Comparison of ENCODE assay signal across 1 cellular context in the genomic region with DNA sequence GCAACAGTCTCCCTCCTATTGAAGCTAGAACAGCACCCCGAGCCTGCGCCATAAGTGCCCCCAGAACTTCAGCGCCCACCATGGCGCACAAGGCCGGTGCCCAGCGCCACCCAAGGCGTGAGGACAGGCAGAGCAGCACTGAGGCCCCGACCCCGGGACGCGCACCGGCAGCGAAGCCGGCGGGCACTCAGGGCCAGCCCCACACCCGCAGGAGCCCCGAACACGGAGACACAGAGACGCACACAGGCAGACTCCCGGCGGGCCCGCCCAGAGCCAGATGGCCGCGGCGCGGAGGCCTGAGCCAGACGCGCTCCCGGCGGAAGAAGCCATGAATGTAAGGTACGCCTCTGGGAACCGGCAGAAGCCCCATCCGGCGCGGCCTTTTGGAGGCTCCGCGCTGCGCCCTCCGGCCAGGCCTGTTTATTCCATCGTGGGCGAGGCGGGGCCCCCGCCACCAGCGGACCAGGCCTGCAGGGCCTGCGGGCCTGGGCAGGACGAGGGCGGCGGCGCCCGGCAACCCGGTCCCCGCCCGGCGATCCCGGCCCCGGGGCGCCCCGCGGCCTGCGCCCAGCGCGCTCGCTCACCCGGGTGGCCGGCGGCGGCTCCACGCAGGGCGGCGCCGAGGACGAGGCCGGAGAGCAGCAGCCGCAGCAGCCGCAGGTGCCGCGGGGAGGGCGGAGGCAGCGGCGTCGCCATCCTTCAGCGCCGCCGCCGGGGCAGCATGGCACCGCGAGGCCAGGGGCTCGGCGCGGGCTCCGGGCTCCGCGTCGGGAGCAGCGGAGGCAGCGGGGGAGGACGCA.
TF ChIP-seq lines count a peak whose summit lies in the region.

No MANE protein-coding gene starts in this region.

TF ChIP-seq in A549, 52 proteins besides CTCF, POLR2A, EP300 and RAD21:
- no peak for TF ChIP-seq PHF8 (IDR thresholded peaks at IDR 0.05; ENCODE audit: borderline replicate concordance, low read depth)
- TF ChIP-seq, protein P1, sequence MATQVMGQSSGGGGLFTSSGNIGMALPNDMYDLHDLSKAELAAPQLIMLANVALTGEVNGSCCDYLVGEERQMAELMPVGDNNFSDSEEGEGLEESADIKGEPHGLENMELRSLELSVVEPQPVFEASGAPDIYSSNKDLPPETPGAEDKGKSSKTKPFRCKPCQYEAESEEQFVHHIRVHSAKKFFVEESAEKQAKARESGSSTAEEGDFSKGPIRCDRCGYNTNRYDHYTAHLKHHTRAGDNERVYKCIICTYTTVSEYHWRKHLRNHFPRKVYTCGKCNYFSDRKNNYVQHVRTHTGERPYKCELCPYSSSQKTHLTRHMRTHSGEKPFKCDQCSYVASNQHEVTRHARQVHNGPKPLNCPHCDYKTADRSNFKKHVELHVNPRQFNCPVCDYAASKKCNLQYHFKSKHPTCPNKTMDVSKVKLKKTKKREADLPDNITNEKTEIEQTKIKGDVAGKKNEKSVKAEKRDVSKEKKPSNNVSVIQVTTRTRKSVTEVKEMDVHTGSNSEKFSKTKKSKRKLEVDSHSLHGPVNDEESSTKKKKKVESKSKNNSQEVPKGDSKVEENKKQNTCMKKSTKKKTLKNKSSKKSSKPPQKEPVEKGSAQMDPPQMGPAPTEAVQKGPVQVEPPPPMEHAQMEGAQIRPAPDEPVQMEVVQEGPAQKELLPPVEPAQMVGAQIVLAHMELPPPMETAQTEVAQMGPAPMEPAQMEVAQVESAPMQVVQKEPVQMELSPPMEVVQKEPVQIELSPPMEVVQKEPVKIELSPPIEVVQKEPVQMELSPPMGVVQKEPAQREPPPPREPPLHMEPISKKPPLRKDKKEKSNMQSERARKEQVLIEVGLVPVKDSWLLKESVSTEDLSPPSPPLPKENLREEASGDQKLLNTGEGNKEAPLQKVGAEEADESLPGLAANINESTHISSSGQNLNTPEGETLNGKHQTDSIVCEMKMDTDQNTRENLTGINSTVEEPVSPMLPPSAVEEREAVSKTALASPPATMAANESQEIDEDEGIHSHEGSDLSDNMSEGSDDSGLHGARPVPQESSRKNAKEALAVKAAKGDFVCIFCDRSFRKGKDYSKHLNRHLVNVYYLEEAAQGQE (IDR thresholded peaks at IDR 0.05), result no peak
- no peak for TF ChIP-seq NFE2L2 (conservative IDR thresholded peaks at IDR 0.05; ENCODE audit: low read length)
- TF ChIP-seq CHD2 (IDR thresholded peaks at IDR 0.05; ENCODE audit: low read length, partially characterized antibody), result no peak
- TF ChIP-seq JUN (IDR thresholded peaks at IDR 0.05), result peak in 1 of 2 experiments; percentile 49; a peak in 1 of 5 replicates
